In genomic region chr1:14745321-14745720, GRCh38 we compare ENCODE assay signal across 21 cellular contexts.
"Had no signal": no experiment of that assay in that cellular context is flagged by ENCODE, and none has a peak within 500 bp of the region (broad histone marks: within the 10 kb centered on the region; RNA-seq: fewer than 3 reads in every experiment).

No MANE protein-coding gene starts in this region.

- H3K9me3 Mint-ChIP-seq: dendritic cell treated with granulocyte-macrophage colony-stimulating factor and Interleukin-4, amounts not matched to agents 40 ng/mL and 50 ng/mL, for 4 days; nephron progenitor cell; stimulated activated naive CD8-positive, alpha-beta T cell treated with anti-CD3 and anti-CD28 coated beads, Interleukin-15, Interleukin-2, amounts not matched to agents 100 ng/mL and 50 ng/mL, for 24 hours had no signal

- H3K9me3 ChIP-seq: left ventricle myocardium inferior, neutrophil, psoas muscle, right lobe of liver, tibial artery, upper lobe of left lung, uterus had no signal

- H3K27me3 ChIP-seq: foreskin keratinocyte, hepatocyte, right lobe of liver, upper lobe of left lung, uterus had no signal

- H3K4me1 ChIP-seq: left ventricle myocardium inferior, psoas muscle, right lobe of liver, tibial artery, uterus had no signal

- H3K4me2 ChIP-seq: hepatocyte had no signal

- H3K36me3 ChIP-seq: left ventricle myocardium inferior, neutrophil, right lobe of liver, tibial artery, upper lobe of left lung, uterus had no signal

- H3K4me3 ChIP-seq: hepatocyte, left ventricle myocardium inferior, lung, psoas muscle, right lobe of liver, tibial artery, upper lobe of left lung, uterus had no signal

- DNase-seq: erythroblast; foreskin keratinocyte; kidney; left cardiac atrium; left ventricle myocardium inferior; naive thymus-derived CD4-positive, alpha-beta T cell; nephron progenitor cell; psoas muscle; retina; right lobe of liver; stimulated activated CD4-positive, alpha-beta T cell treated with anti-CD3 and anti-CD28 coated beads, Interleukin-4, amount 100 ng/mL, for 24 hours; tibial artery; upper lobe of left lung; uterus had no signal

- H3K4me3 Mint-ChIP-seq: dendritic cell treated with granulocyte-macrophage colony-stimulating factor and Interleukin-4, amounts not matched to agents 40 ng/mL and 50 ng/mL, for 4 days; naive thymus-derived CD4-positive, alpha-beta T cell; nephron progenitor cell; stimulated activated memory B cell treated with anti-CD40 and anti-IgM and Interleukin-4, amounts not matched to agents 10 μg/mL and 1 μg/mL and 100 μg/mL, for 72 hours; stimulated activated naive CD8-positive, alpha-beta T cell treated with anti-CD3 and anti-CD28 coated beads, Interleukin-15, Interleukin-2, amounts not matched to agents 100 ng/mL and 50 ng/mL, for 24 hours had no signal

- H3K36me3 Mint-ChIP-seq: stimulated activated memory B cell treated with anti-CD40 and anti-IgM and Interleukin-4, amounts not matched to agents 10 μg/mL and 1 μg/mL and 100 μg/mL, for 72 hours had no signal

- H3K4me1 Mint-ChIP-seq: stimulated activated memory B cell treated with anti-CD40 and anti-IgM and Interleukin-4, amounts not matched to agents 10 μg/mL and 1 μg/mL and 100 μg/mL, for 72 hours had no signal

- H3K27ac Mint-ChIP-seq: dendritic cell treated with granulocyte-macrophage colony-stimulating factor and Interleukin-4, amounts not matched to agents 40 ng/mL and 50 ng/mL, for 4 days; naive thymus-derived CD4-positive, alpha-beta T cell; nephron progenitor cell; stimulated activated memory B cell treated with anti-CD40 and anti-IgM and Interleukin-4, amounts not matched to agents 10 μg/mL and 1 μg/mL and 100 μg/mL, for 72 hours; stimulated activated naive CD8-positive, alpha-beta T cell treated with anti-CD3 and anti-CD28 coated beads, Interleukin-15, Interleukin-2, amounts not matched to agents 100 ng/mL and 50 ng/mL, for 24 hours had no signal

- FAIRE-seq: endothelial cell of umbilical vein, kidney had no signal

- H2AFZ ChIP-seq: hepatocyte had no signal

- H3K27ac ChIP-seq: foreskin keratinocyte, hepatocyte, left ventricle myocardium inferior, neutrophil, psoas muscle, right lobe of liver, tibial artery, upper lobe of left lung, uterus had no signal

- H3K79me2 ChIP-seq: hepatocyte had no signal

- ATAC-seq: foreskin keratinocyte; left cardiac atrium; naive thymus-derived CD4-positive, alpha-beta T cell; psoas muscle; right lobe of liver; stimulated activated memory B cell treated with anti-CD40 and anti-IgM and Interleukin-4, amounts not matched to agents 10 μg/mL and 1 μg/mL and 100 μg/mL, for 72 hours had no signal
